Comparison of ENCODE assay signal across 27 cellular contexts in the genomic region with DNA sequence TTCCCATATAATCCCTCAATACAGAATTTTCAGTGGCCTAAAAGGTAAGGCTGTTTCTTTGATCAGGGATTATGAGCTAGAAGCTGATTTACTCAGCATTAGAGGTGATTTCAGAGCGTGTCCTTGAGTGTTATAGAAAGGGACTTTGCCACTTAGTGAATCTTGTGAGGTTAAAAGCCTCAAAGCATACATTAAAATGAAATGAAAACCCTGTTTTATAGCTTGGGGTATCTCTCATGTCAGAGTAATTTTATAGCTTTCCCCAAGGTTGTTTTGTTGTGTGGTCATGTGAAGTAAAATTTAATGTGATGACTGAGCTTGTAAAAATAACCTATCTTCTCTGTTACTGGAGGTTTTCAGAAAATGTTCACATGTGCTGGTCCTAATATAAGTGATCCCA.
"Had no signal": no experiment of that assay in that cellular context is flagged by ENCODE, and none has a peak within 500 bp of the region (broad histone marks: within the 10 kb centered on the region; RNA-seq: fewer than 3 reads in every experiment).

No MANE protein-coding gene starts in this region.

- DNase-seq: activated CD4-positive, alpha-beta memory T cell treated with anti-CD3 and anti-CD28 coated beads for 36 hours; activated CD4-positive, alpha-beta T cell treated with anti-CD3 and anti-CD28 coated beads for 36 hours; activated CD4-positive, alpha-beta T cell treated with anti-CD3 and anti-CD28 coated beads, Interleukin-2, amount 10 ng/mL, durations not matched to agents 24 days and 14 days; activated CD4-positive, CD25-positive, alpha-beta regulatory T cell; activated CD4-positive, CD25-positive, alpha-beta regulatory T cell treated with anti-CD3 and anti-CD28 coated beads, Interleukin-2, amount 50 U/mL, for 72 hours; activated CD8-positive, alpha-beta memory T cell treated with anti-CD3 and anti-CD28 coated beads, Interleukin-2, amount 50 U/mL, for 48 hours; activated CD8-positive, alpha-beta T cell treated with anti-CD3 and anti-CD28 coated beads, Interleukin-2, amount 10 ng/mL, durations not matched to agents 7 days and 5 days; activated gamma-delta T cell; activated naive CD4-positive, alpha-beta T cell; activated naive CD4-positive, alpha-beta T cell treated with anti-CD3 and anti-CD28 coated beads, Interleukin-2, amount 10 ng/mL, durations not matched to agents 7 days and 5 days; activated T-cell treated with anti-CD3 and anti-CD28 coated beads for 4 hours; activated T-cell treated with anti-CD3 and anti-CD28 coated beads, Interleukin-2, amount 50 U/mL, for 24 hours; activated T-cell treated with anti-CD3 and anti-CD28 coated beads, Interleukin-2, amount 50 U/mL, for 72 hours; amniotic stem cell; aorta; body of pancreas; central memory CD4-positive, alpha-beta T cell; cerebellar nuclear complex; colonic mucosa; effector CD8-positive, alpha-beta T cell; foreskin fibroblast; head of caudate nucleus; hypothalamus; T-helper 17 cell; T1000; WERI-Rb-1 had no signal

- ATAC-seq: activated CD4-positive, alpha-beta T cell treated with anti-CD3 and anti-CD28 coated beads for 36 hours; activated CD8-positive, alpha-beta T cell treated with anti-CD3 and anti-CD28 coated beads, Interleukin-2, amount 10 ng/mL, durations not matched to agents 7 days and 5 days; activated T-cell treated with anti-CD3 and anti-CD28 coated beads, Interleukin-2, amount 50 U/mL, for 72 hours; body of pancreas; T-helper 17 cell had no signal

- H3K4me1 ChIP-seq: body of pancreas, colonic mucosa had no signal

- H3K4me3 ChIP-seq: body of pancreas, colonic mucosa had no signal

- H3K27me3 ChIP-seq: body of pancreas, colonic mucosa had no signal

- H3K27ac ChIP-seq: body of pancreas, colonic mucosa, epithelial cell of prostate, WERI-Rb-1 had no signal

- H3K9me3 ChIP-seq: body of pancreas, colonic mucosa had no signal

- H3K36me3 ChIP-seq: colonic mucosa, WERI-Rb-1 had no signal
